Comparison of ENCODE assay signal across 9 cellular contexts in genomic region chr4:89929425-89930272, GRCh38. TPM values are rescaled to one million over a fixed set of nuclear protein-coding genes. Genes with fewer than 3 reads are reported as not detected.
DNase-seq lines count a peak whose midpoint lies in the region; ATAC-seq, FAIRE-seq and TF ChIP-seq lines count a peak whose summit lies in the region.
"Had no signal": no experiment of that assay in that cellular context is flagged by ENCODE, and none has a peak within 500 bp of the region (broad histone marks: within the 10 kb centered on the region; RNA-seq: fewer than 3 reads in every experiment).

No MANE protein-coding gene starts in this region.

- CTCF ChIA-PET in activated CD8-positive, alpha-beta memory T cell treated with anti-CD3 and anti-CD28 coated beads, Interleukin-2, amount 10 ng/mL, durations not matched to agents 7 days and 5 days (lab: Charles Lee): no interaction called here
- CTCF ChIA-PET in T-cell (lab: Charles Lee): no interaction called here

- no peak for TF ChIP-seq POLR2A in H54 (IDR thresholded peaks at IDR 0.05; ENCODE audit: low read depth, low read length)

- POLR2A ChIA-PET in T-cell (lab: Charles Lee): interaction anchor here in 1 of 2 donors (0.6 to 0.8 kb wide), 3 partner anchors 18 to 1316 kb away, joined by 3 to 4 read pairs (median 3); no protein-coding TSS in a partner anchor

- DNase-seq in activated CD8-positive, alpha-beta memory T cell treated with anti-CD3 and anti-CD28 coated beads, Interleukin-2, amount 10 ng/mL, durations not matched to agents 7 days and 5 days: peak; percentile 43
- no peak for DNase-seq in activated CD8-positive, alpha-beta memory T cell treated with anti-CD3 and anti-CD28 coated beads, Interleukin-2, amount 50 U/mL, for 4 hours
- DNase-seq in T-cell: peak in 25 of 34 experiments; percentile 1 to 37 (median 9)
- no peak for DNase-seq in progenitor cell of endocrine pancreas (ENCODE audit: low spot score, unreplicated experiment)
- no peak for DNase-seq in NCI-H82 (lab: John Stamatoyannopoulos, UW)
- DNase-seq in inferior parietal cortex (ENCODE audit: extremely low spot score): no peak
- DNase-seq in H54 (ENCODE audit: insufficient read length, low spot score): no peak
- DNase-seq: heart right ventricle had no signal

- peak overlapping the region; percentile 56 for H3K4me3 Mint-ChIP-seq in activated CD8-positive, alpha-beta memory T cell treated with anti-CD3 and anti-CD28 coated beads, Interleukin-2, amount 10 ng/mL, durations not matched to agents 7 days and 5 days
- H3K4me3 Mint-ChIP-seq in T-cell: peak overlapping the region; percentile 35 to 64 (median 44)
- no peak overlapping the region for H3K4me3 Mint-ChIP-seq in progenitor cell of endocrine pancreas (ENCODE audit: low read depth)

- peak; percentile 86 for ATAC-seq in activated CD8-positive, alpha-beta memory T cell treated with anti-CD3 and anti-CD28 coated beads, Interleukin-2, amount 10 ng/mL, durations not matched to agents 7 days and 5 days
- ATAC-seq in HG02798 (IDR thresholded peaks at IDR 0.05; ENCODE audit: poor library complexity, unreplicated experiment) (peak; percentile 62), T-cell (replicated peaks in 1 of 4) (peak; percentile 72 to 97 (median 86))
- ATAC-seq: heart right ventricle had no signal

- no peak for TF ChIP-seq CTCF in progenitor cell of endocrine pancreas (IDR thresholded peaks at IDR 0.05; ENCODE audit: unreplicated experiment)

- peaks cover 14% of the 10 kb centered on the region for H3K4me1 Mint-ChIP-seq in activated CD8-positive, alpha-beta memory T cell treated with anti-CD3 and anti-CD28 coated beads, Interleukin-2, amount 10 ng/mL, durations not matched to agents 7 days and 5 days
- H3K4me1 Mint-ChIP-seq in T-cell: peaks cover 15 to 16% (median 15%) of the 10 kb centered on the region in 3 donors
- H3K4me1 Mint-ChIP-seq in progenitor cell of endocrine pancreas (ENCODE audit: low read depth): peaks cover 12% of the 10 kb centered on the region

- H3K36me3 Mint-ChIP-seq in activated CD8-positive, alpha-beta memory T cell treated with anti-CD3 and anti-CD28 coated beads, Interleukin-2, amount 10 ng/mL, durations not matched to agents 7 days and 5 days: peaks cover 3% of the 10 kb centered on the region
- peaks cover 7% of the 10 kb centered on the region for H3K36me3 Mint-ChIP-seq in T-cell
- H3K36me3 Mint-ChIP-seq in progenitor cell of endocrine pancreas (ENCODE audit: insufficient read depth): no peaks in the 10 kb centered on the region

- peak overlapping the region; percentile 52 for H3K27ac Mint-ChIP-seq in activated CD8-positive, alpha-beta memory T cell treated with anti-CD3 and anti-CD28 coated beads, Interleukin-2, amount 10 ng/mL, durations not matched to agents 7 days and 5 days
- H3K27ac Mint-ChIP-seq in T-cell: peak overlapping the region; percentile 62 to 68
- H3K27ac Mint-ChIP-seq in progenitor cell of endocrine pancreas: peak overlapping the region; percentile 53

- no peaks in the 10 kb centered on the region for H3K9me3 Mint-ChIP-seq in activated CD8-positive, alpha-beta memory T cell treated with anti-CD3 and anti-CD28 coated beads, Interleukin-2, amount 10 ng/mL, durations not matched to agents 7 days and 5 days (ENCODE audit: low read depth)
- H3K9me3 Mint-ChIP-seq in T-cell (peaks cover 0 to 14% (median 5%) of the 10 kb centered on the region in 3 donors), progenitor cell of endocrine pancreas (ENCODE audit: low read depth) (peaks cover 17% of the 10 kb centered on the region)

- peaks cover 4% of the 10 kb centered on the region for H3K27me3 Mint-ChIP-seq in activated CD8-positive, alpha-beta memory T cell treated with anti-CD3 and anti-CD28 coated beads, Interleukin-2, amount 10 ng/mL, durations not matched to agents 7 days and 5 days
- peaks cover 0 to 4% of the 10 kb centered on the region in 2 donors for H3K27me3 Mint-ChIP-seq in T-cell
- H3K27me3 Mint-ChIP-seq in progenitor cell of endocrine pancreas: no peaks in the 10 kb centered on the region

- FAIRE-seq in H54 (lab: Jason Lieb, UNC): no peak

RNA-seq across cellular contexts. Expression of gene MMRN1, which starts 35.0 kb away (rescaled TPM):
- total RNA-seq in activated CD8-positive, alpha-beta memory T cell treated with anti-CD3 and anti-CD28 coated beads, Interleukin-2, amount 10 ng/mL, durations not matched to agents 7 days and 5 days: under 1 TPM; 0.16 to 0.23 TPM
- total RNA-seq in T-cell (under 1 TPM; 0.16 to 0.61 (median 0.30) TPM), progenitor cell of endocrine pancreas (1.6 and 1.7 TPM in 2 replicates)

Comparison
In these comparisons a context has a peak if more than half of its experiments do, and no peak if none do; other contexts are left out.
1. DNase-seq: peak in activated CD8-positive, alpha-beta memory T cell treated with anti-CD3 and anti-CD28 coated beads, Interleukin-2, amount 10 ng/mL, durations not matched to agents 7 days and 5 days (single experiment) and T-cell (25 of 34); none in activated CD8-positive, alpha-beta memory T cell treated with anti-CD3 and anti-CD28 coated beads, Interleukin-2, amount 50 U/mL, for 4 hours (single experiment), progenitor cell of endocrine pancreas (single experiment), NCI-H82 (single experiment), inferior parietal cortex (single experiment) and H54 (single experiment).
2. Peak in every context shown above with its lines, with median percentiles within 50 percentile points of each other: ATAC-seq and H3K27ac Mint-ChIP-seq.